21 cellular contexts compared by ENCODE assay signal in genomic region chr7:37109016-37109415, GRCh38.
DNase-seq lines count a peak whose midpoint lies in the region; ATAC-seq lines count a peak whose summit lies in the region.
"Had no signal": no experiment of that assay in that cellular context is flagged by ENCODE, and none has a peak within 500 bp of the region (broad histone marks: within the 10 kb centered on the region; RNA-seq: fewer than 3 reads in every experiment).

No MANE protein-coding gene starts in this region.

- DNase-seq in DMS53 (lab: John Stamatoyannopoulos, UW) = peak; percentile 47
- DNase-seq in DMS53 treated with DMSO at 0.1 percent for 48 hours (lab: John Stamatoyannopoulos, UW; ENCODE audit: unreplicated experiment) = no peak
- DNase-seq in NCI-H774 (lab: John Stamatoyannopoulos, UW) = peak; percentile 42
- peak; percentile 62 for DNase-seq in foreskin melanocyte
- peak; percentile 67 for DNase-seq in pons (ENCODE audit: low spot score)
- no peak for DNase-seq in NCI-H2227 (lab: John Stamatoyannopoulos, UW; ENCODE audit: unreplicated experiment)
- DNase-seq in mucosa of gallbladder (ENCODE audit: low spot score) = no peak
- DNase-seq: activated CD4-positive, alpha-beta memory T cell treated with anti-CD3 and anti-CD28 coated beads, Interleukin-2, amount 10 ng/mL, durations not matched to agents 7 days and 5 days; activated CD4-positive, CD25-positive, alpha-beta regulatory T cell; foreskin keratinocyte; kidney glomerular epithelial cell; NCI-H1092 treated with DMSO at 0.1 percent for 48 hours; NCI-H2081; NCI-H524 treated with DMSO at 0.1 percent for 48 hours; occipital lobe; stimulated activated CD4-positive, alpha-beta T cell treated with anti-CD3 and anti-CD28 coated beads, Interleukin-2, amount 100 ng/mL, for 48 hours; stimulated activated naive B cell treated with anti-CD40 and anti-IgM and Interleukin-4, amounts not matched to agents 10 μg/mL and 1 μg/mL and 100 μg/mL, for 72 hours; T1000; tibial artery had no signal

- ATAC-seq in HG03025 (IDR thresholded peaks at IDR 0.05; ENCODE audit: low FRiP score, unreplicated experiment) = no peak
- ATAC-seq: foreskin keratinocyte, HCT116 had no signal

Comparison
In these comparisons a context has a peak if more than half of its experiments do, and no peak if none do; other contexts are left out.
1. DNase-seq: peak in DMS53 (single experiment), NCI-H774 (single experiment), foreskin melanocyte (single experiment) and pons (single experiment); none in DMS53 treated with DMSO at 0.1 percent for 48 hours (single experiment), NCI-H2227 (single experiment) and mucosa of gallbladder (single experiment).